In genomic region chr5:154734670-154735248, GRCh38 we compare ENCODE assay signal across 3 cellular contexts.
A peak's percentile ranks its signal among the peaks of the same experiment; 100 is the strongest.
TF ChIP-seq lines count a peak whose summit lies in the region.

No MANE protein-coding gene starts in this region.

TF ChIP-seq in GM23338, 12 proteins besides CTCF, POLR2A, EP300 and RAD21 (continued from another document):
- TF ChIP-seq NANOG (IDR thresholded peaks at IDR 0.05; ENCODE audit: borderline replicate concordance), result no peak
- no peak for TF ChIP-seq ZNF114 (CRISPR knock-in tag; IDR thresholded peaks at IDR 0.05)
- TF ChIP-seq, protein P1, sequence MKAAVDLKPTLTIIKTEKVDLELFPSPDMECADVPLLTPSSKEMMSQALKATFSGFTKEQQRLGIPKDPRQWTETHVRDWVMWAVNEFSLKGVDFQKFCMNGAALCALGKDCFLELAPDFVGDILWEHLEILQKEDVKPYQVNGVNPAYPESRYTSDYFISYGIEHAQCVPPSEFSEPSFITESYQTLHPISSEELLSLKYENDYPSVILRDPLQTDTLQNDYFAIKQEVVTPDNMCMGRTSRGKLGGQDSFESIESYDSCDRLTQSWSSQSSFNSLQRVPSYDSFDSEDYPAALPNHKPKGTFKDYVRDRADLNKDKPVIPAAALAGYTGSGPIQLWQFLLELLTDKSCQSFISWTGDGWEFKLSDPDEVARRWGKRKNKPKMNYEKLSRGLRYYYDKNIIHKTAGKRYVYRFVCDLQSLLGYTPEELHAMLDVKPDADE (IDR thresholded peaks at IDR 0.05), result no peak
- TF ChIP-seq ZNF331 (CRISPR knock-in tag; IDR thresholded peaks at IDR 0.05; ENCODE audit: low read depth), result no peak
- TF ChIP-seq EZH2phosphoT487 (IDR thresholded peaks at IDR 0.05; ENCODE audit: unreplicated experiment), result no peak

TF ChIP-seq in K562, 482 proteins besides CTCF, POLR2A, EP300 and RAD21 (continues in another document):
- TF ChIP-seq KLF6 (CRISPR knock-in tag; IDR thresholded peaks at IDR 0.05; ENCODE audit: borderline replicate concordance), result no peak
- TF ChIP-seq SRSF3 (IDR thresholded peaks at IDR 0.05; ENCODE audit: insufficient read depth, low read length), result no peak
- TF ChIP-seq CHD7 (IDR thresholded peaks at IDR 0.05; ENCODE audit: low read depth, low read length), result no peak
- TF ChIP-seq CREB3L1 (IDR thresholded peaks at IDR 0.05; ENCODE audit: borderline replicate concordance, low read depth), result no peak
- TF ChIP-seq MTA3 (IDR thresholded peaks at IDR 0.05; ENCODE audit: borderline replicate concordance), result no peak
- TF ChIP-seq GATAD2B (IDR thresholded peaks at IDR 0.05; ENCODE audit: borderline replicate concordance), result 0 out of 2 replicates have a peak, but pooled peaks have one; percentile 34
- TF ChIP-seq NFIX (CRISPR knock-in tag; IDR thresholded peaks at IDR 0.05; ENCODE audit: low read depth), result no peak
- no peak for TF ChIP-seq NFE2 (IDR thresholded peaks at IDR 0.05; ENCODE audit: low read depth)
- TF ChIP-seq C11orf30 (IDR thresholded peaks at IDR 0.05; ENCODE audit: low read depth), result peak; percentile 52; the same call in 1 of the 2 replicates
- 0 out of 2 replicates have a peak, but pooled peaks have one; percentile 32 for TF ChIP-seq MAFG (tag; conservative IDR thresholded peaks at IDR 0.05)

TF ChIP-seq in SK-N-SH, 30 proteins besides CTCF, POLR2A, EP300 and RAD21:
- no peak for TF ChIP-seq USF1 (IDR thresholded peaks at IDR 0.05; ENCODE audit: borderline replicate concordance, low read depth)
- no peak for TF ChIP-seq SMC3 (IDR thresholded peaks at IDR 0.05; ENCODE audit: low read depth, low read length)
- no peak for TF ChIP-seq POLR2AphosphoS5 (IDR thresholded peaks at IDR 0.05; ENCODE audit: low read depth, low read length)
- no peak for TF ChIP-seq GABPA (IDR thresholded peaks at IDR 0.05; ENCODE audit: low read depth)
- no peak for TF ChIP-seq PBX3 (IDR thresholded peaks at IDR 0.05)
- no peak for TF ChIP-seq ELF1 (IDR thresholded peaks at IDR 0.05)
- no peak for TF ChIP-seq EZH2phosphoT487 (IDR thresholded peaks at IDR 0.05; ENCODE audit: borderline replicate concordance, low read depth)
- no peak for TF ChIP-seq FOXM1 (IDR thresholded peaks at IDR 0.05; ENCODE audit: low read depth)
- TF ChIP-seq RXRA (IDR thresholded peaks at IDR 0.05; ENCODE audit: borderline replicate concordance, low read depth), result no peak
TF ChIP-seq in SK-N-SH: peak in this region for 0.
